ENCODE assay signal across 9 cellular contexts in the genomic region with DNA sequence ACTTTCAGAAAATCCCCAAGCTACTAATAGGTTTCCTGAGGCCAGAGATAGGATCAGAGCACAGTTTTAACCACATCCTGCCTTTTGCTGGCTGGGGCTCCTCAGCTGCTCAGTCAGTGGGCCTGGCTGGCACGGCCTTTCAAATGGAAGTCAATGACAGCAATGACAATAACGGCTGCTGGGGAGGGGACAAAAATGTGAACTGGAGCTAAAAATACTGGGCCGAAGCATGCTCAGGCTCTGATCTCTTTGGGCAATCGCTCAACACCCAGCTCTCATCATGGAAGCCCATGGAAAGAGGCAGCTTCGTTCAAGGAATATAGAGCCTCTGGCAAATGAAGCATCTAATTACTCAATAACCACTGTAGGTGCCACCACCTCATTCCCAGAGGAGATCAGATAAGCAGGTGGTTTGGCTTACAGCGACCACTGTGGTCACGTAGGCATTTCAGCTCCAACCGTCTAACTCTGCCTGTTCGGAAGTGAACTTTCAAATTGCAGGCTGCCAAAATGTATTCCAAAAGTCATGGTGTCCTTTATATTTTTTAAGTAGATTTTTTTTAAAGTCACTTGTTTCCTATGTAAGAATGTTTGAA. TPM values are rescaled to one million over a fixed set of nuclear protein-coding genes. Genes with fewer than 3 reads are reported as not detected.
DNase-seq lines count a peak whose midpoint lies in the region; ATAC-seq and TF ChIP-seq lines count a peak whose summit lies in the region.
"Had no signal": no experiment of that assay in that cellular context is flagged by ENCODE, and none has a peak within 500 bp of the region (broad histone marks: within the 10 kb centered on the region; RNA-seq: fewer than 3 reads in every experiment).

No MANE protein-coding gene starts in this region.

- H3K4me3 Mint-ChIP-seq in activated CD4-positive, alpha-beta T cell treated with anti-CD3 and anti-CD28 coated beads, Interleukin-2, amount 10 ng/mL, durations not matched to agents 24 days and 14 days = peak overlapping the region; percentile 47
- H3K4me3 Mint-ChIP-seq: activated B cell treated with CpG ODN at 0.5 μM for 24 hours had no signal

- TF ChIP-seq POLR2A in erythroblast (IDR thresholded peaks at IDR 0.05; ENCODE audit: low read length) = peak; percentile 37

- H3K4me1 Mint-ChIP-seq in activated CD4-positive, alpha-beta T cell treated with anti-CD3 and anti-CD28 coated beads, Interleukin-2, amount 10 ng/mL, durations not matched to agents 24 days and 14 days = peaks cover 13% of the 10 kb centered on the region

- H3K36me3 Mint-ChIP-seq in activated CD4-positive, alpha-beta T cell treated with anti-CD3 and anti-CD28 coated beads, Interleukin-2, amount 10 ng/mL, durations not matched to agents 24 days and 14 days (ENCODE audit: low read depth) = no peaks in the 10 kb centered on the region

- peaks cover 52% of the 10 kb centered on the region for H3K27me3 Mint-ChIP-seq in activated CD4-positive, alpha-beta T cell treated with anti-CD3 and anti-CD28 coated beads, Interleukin-2, amount 10 ng/mL, durations not matched to agents 24 days and 14 days

- peak; percentile 78 for ATAC-seq in HG02763 (IDR thresholded peaks at IDR 0.05; ENCODE audit: unreplicated experiment)

- H3K9me3 Mint-ChIP-seq in activated CD4-positive, alpha-beta T cell treated with anti-CD3 and anti-CD28 coated beads, Interleukin-2, amount 10 ng/mL, durations not matched to agents 24 days and 14 days = no peaks in the 10 kb centered on the region
- H3K9me3 Mint-ChIP-seq: activated B cell treated with CpG ODN at 0.5 μM for 24 hours had no signal

- intact Hi-C loops in activated CD4-positive, alpha-beta T cell treated with anti-CD3 and anti-CD28 coated beads, Interleukin-2, amount 10 ng/mL, durations not matched to agents 24 days and 14 days (cut with micrococcal nuclease) = no loop called here

- H3K27ac Mint-ChIP-seq in activated CD4-positive, alpha-beta T cell treated with anti-CD3 and anti-CD28 coated beads, Interleukin-2, amount 10 ng/mL, durations not matched to agents 24 days and 14 days = peak overlapping the region; percentile 14
- H3K27ac Mint-ChIP-seq: activated B cell treated with CpG ODN at 0.5 μM for 24 hours had no signal

- peak; percentile 80 for DNase-seq in activated CD4-positive, alpha-beta T cell treated with anti-CD3 and anti-CD28 coated beads, Interleukin-2, amount 10 ng/mL, durations not matched to agents 24 days and 14 days
- no peak for DNase-seq in activated CD4-positive, alpha-beta T cell treated with anti-CD3 and anti-CD28 coated beads for 4 hours
- peak; percentile 33 to 47 for DNase-seq in NCI-H526 (lab: John Stamatoyannopoulos, UW)
- DNase-seq in erythroblast (lab: John Stamatoyannopoulos, UW) = peak; percentile 34 to 51
- no peak for DNase-seq in effector CD8-positive, alpha-beta T cell (lab: John Stamatoyannopoulos, UW)
- no peak for DNase-seq in NCI-H2171 (lab: John Stamatoyannopoulos, UW)
- DNase-seq in cerebellar cortex (ENCODE audit: low spot score) = no peak
- DNase-seq: activated B cell treated with CpG ODN at 0.5 μM for 24 hours had no signal

RNA-seq across cellular contexts. Expression of a gene that starts 14.3 kb away (rescaled TPM):
- total RNA-seq in activated CD4-positive, alpha-beta T cell treated with anti-CD3 and anti-CD28 coated beads, Interleukin-2, amount 10 ng/mL, durations not matched to agents 24 days and 14 days = not detected in 2 replicates
- total RNA-seq: activated B cell treated with CpG ODN at 0.5 μM for 24 hours had no signal

Comparison
In these comparisons a context has a peak if more than half of its experiments do, and no peak if none do; other contexts are left out.
1. DNase-seq: peak in activated CD4-positive, alpha-beta T cell treated with anti-CD3 and anti-CD28 coated beads, Interleukin-2, amount 10 ng/mL, durations not matched to agents 24 days and 14 days (single experiment), NCI-H526 (2 of 2) and erythroblast (2 of 2); none in activated CD4-positive, alpha-beta T cell treated with anti-CD3 and anti-CD28 coated beads for 4 hours (0 of 2), effector CD8-positive, alpha-beta T cell (single experiment), NCI-H2171 (single experiment) and cerebellar cortex (single experiment).